In genomic region chr2:15220618-15221017, GRCh38 we compare ENCODE assay signal across 34 cellular contexts.
"Had no signal": no experiment of that assay in that cellular context is flagged by ENCODE, and none has a peak within 500 bp of the region (broad histone marks: within the 10 kb centered on the region; RNA-seq: fewer than 3 reads in every experiment).

No MANE protein-coding gene starts in this region.

- DNase-seq: activated B cell treated with CpG ODN at 0.5 μM for 24 hours; activated CD4-positive, alpha-beta memory T cell treated with anti-CD3 and anti-CD28 coated beads for 36 hours; activated CD4-positive, alpha-beta T cell treated with anti-CD3 and anti-CD28 coated beads for 4 hours; activated CD4-positive, alpha-beta T cell treated with anti-CD3 and anti-CD28 coated beads, Interleukin-2, amount 10 ng/mL, durations not matched to agents 24 days and 14 days; activated CD4-positive, alpha-beta T cell treated with anti-CD3 and anti-CD28 coated beads, Interleukin-2, amount 50 U/mL, for 1 hour; activated CD4-positive, alpha-beta T cell treated with anti-CD3 and anti-CD28 coated beads, Interleukin-2, amount 50 U/mL, for 4 hours; activated CD4-positive, CD25-positive, alpha-beta regulatory T cell treated with anti-CD3 and anti-CD28 coated beads, Interleukin-2, amount 50 U/mL, for 72 hours; activated CD8-positive, alpha-beta memory T cell treated with anti-CD3 and anti-CD28 coated beads, Interleukin-2, amount 50 U/mL, for 48 hours; activated CD8-positive, alpha-beta T cell treated with anti-CD3 and anti-CD28 coated beads for 36 hours; activated effector memory CD4-positive, alpha-beta T cell treated with Interleukin-2 at 50 U/mL for 16 hours; activated gamma-delta T cell; activated naive CD4-positive, alpha-beta T cell treated with anti-CD3 and anti-CD28 coated beads, Interleukin-2, amount 10 ng/mL, durations not matched to agents 7 days and 5 days; activated naive CD4-positive, alpha-beta T cell treated with Interleukin-2 at 50 U/mL for 16 hours; activated naive CD8-positive, alpha-beta T cell treated with anti-CD3 and anti-CD28 coated beads, Interleukin-2, amount 10 ng/mL, durations not matched to agents 7 days and 5 days; activated naive CD8-positive, alpha-beta T cell treated with anti-CD3 and anti-CD28 coated beads, Interleukin-2, amount 50 U/mL, for 24 hours; activated T-cell treated with anti-CD3 and anti-CD28 coated beads, Interleukin-2, amount 50 U/mL, for 24 hours; amygdala; anterior cingulate cortex; caudate nucleus; cerebellar nuclear complex; colonic mucosa; T-helper 1 cell; T-helper 2 cell; T-helper 9 cell had no signal

- FAIRE-seq: bronchial epithelial cell had no signal

- H3K4me1 Mint-ChIP-seq: activated B cell treated with CpG ODN at 0.5 μM for 24 hours; activated CD4-positive, alpha-beta T cell treated with anti-CD3 and anti-CD28 coated beads, Interleukin-2, amount 10 ng/mL, durations not matched to agents 24 days and 14 days; activated naive CD4-positive, alpha-beta T cell treated with anti-CD3 and anti-CD28 coated beads, Interleukin-2, amount 10 ng/mL, durations not matched to agents 7 days and 5 days; activated naive CD4-positive, alpha-beta T cell treated with anti-CD3 and anti-CD28 coated beads, Interleukin-2, amount 50 U/mL, for 24 hours; central memory CD8-positive, alpha-beta T cell had no signal

- H3K27me3 Mint-ChIP-seq: activated B cell treated with CpG ODN at 0.5 μM for 24 hours; activated CD4-positive, alpha-beta memory T cell treated with anti-CD3 and anti-CD28 coated beads for 36 hours; activated CD4-positive, alpha-beta T cell treated with anti-CD3 and anti-CD28 coated beads, Interleukin-2, amount 10 ng/mL, durations not matched to agents 24 days and 14 days; activated CD8-positive, alpha-beta T cell treated with anti-CD3 and anti-CD28 coated beads for 36 hours; activated naive CD4-positive, alpha-beta T cell treated with anti-CD3 and anti-CD28 coated beads, Interleukin-2, amount 10 ng/mL, durations not matched to agents 7 days and 5 days; activated naive CD4-positive, alpha-beta T cell treated with anti-CD3 and anti-CD28 coated beads, Interleukin-2, amount 50 U/mL, for 24 hours; activated naive CD8-positive, alpha-beta T cell; activated naive CD8-positive, alpha-beta T cell treated with anti-CD3 and anti-CD28 coated beads, Interleukin-2, amount 10 ng/mL, durations not matched to agents 7 days and 5 days; activated naive CD8-positive, alpha-beta T cell treated with anti-CD3 and anti-CD28 coated beads, Interleukin-2, amount 50 U/mL, for 24 hours; activated T-cell treated with anti-CD3 and anti-CD28 coated beads, Interleukin-2, amount 50 U/mL, for 24 hours; brain; central memory CD8-positive, alpha-beta T cell had no signal

- H3K4me3 Mint-ChIP-seq: activated B cell treated with CpG ODN at 0.5 μM for 24 hours; activated CD4-positive, alpha-beta memory T cell treated with anti-CD3 and anti-CD28 coated beads for 36 hours; activated CD4-positive, alpha-beta T cell treated with anti-CD3 and anti-CD28 coated beads, Interleukin-2, amount 10 ng/mL, durations not matched to agents 24 days and 14 days; activated CD8-positive, alpha-beta T cell treated with anti-CD3 and anti-CD28 coated beads for 36 hours; activated naive CD4-positive, alpha-beta T cell treated with anti-CD3 and anti-CD28 coated beads, Interleukin-2, amount 10 ng/mL, durations not matched to agents 7 days and 5 days; activated naive CD4-positive, alpha-beta T cell treated with anti-CD3 and anti-CD28 coated beads, Interleukin-2, amount 50 U/mL, for 24 hours; activated naive CD8-positive, alpha-beta T cell; activated naive CD8-positive, alpha-beta T cell treated with anti-CD3 and anti-CD28 coated beads, Interleukin-2, amount 10 ng/mL, durations not matched to agents 7 days and 5 days; activated naive CD8-positive, alpha-beta T cell treated with anti-CD3 and anti-CD28 coated beads, Interleukin-2, amount 50 U/mL, for 24 hours; activated T-cell treated with anti-CD3 and anti-CD28 coated beads, Interleukin-2, amount 50 U/mL, for 24 hours; central memory CD8-positive, alpha-beta T cell; T-helper 1 cell treated with Interleukin-12 subunit alpha and Interleukin-12 subunit beta and Interleukin-4 antibody, amounts not matched to agents 30 μg/mL and 1 μg/mL, for 36 hours; T-helper 2 cell treated with Interferon-gamma antibody and Interleukin-4, amounts not matched to agents 5 μg/mL and 100 μg/mL, for 36 hours had no signal

- ATAC-seq: activated CD8-positive, alpha-beta T cell treated with anti-CD3 and anti-CD28 coated beads for 36 hours; activated naive CD8-positive, alpha-beta T cell treated with anti-CD3 and anti-CD28 coated beads, Interleukin-2, amount 50 U/mL, for 24 hours had no signal

- H3K9me3 Mint-ChIP-seq: activated B cell treated with CpG ODN at 0.5 μM for 24 hours; activated CD4-positive, alpha-beta memory T cell treated with anti-CD3 and anti-CD28 coated beads for 36 hours; activated CD4-positive, alpha-beta T cell treated with anti-CD3 and anti-CD28 coated beads, Interleukin-2, amount 10 ng/mL, durations not matched to agents 24 days and 14 days; activated CD8-positive, alpha-beta T cell treated with anti-CD3 and anti-CD28 coated beads for 36 hours; activated naive CD4-positive, alpha-beta T cell treated with anti-CD3 and anti-CD28 coated beads, Interleukin-2, amount 10 ng/mL, durations not matched to agents 7 days and 5 days; activated naive CD8-positive, alpha-beta T cell treated with anti-CD3 and anti-CD28 coated beads, Interleukin-2, amount 10 ng/mL, durations not matched to agents 7 days and 5 days; activated naive CD8-positive, alpha-beta T cell treated with anti-CD3 and anti-CD28 coated beads, Interleukin-2, amount 50 U/mL, for 24 hours; activated T-cell treated with anti-CD3 and anti-CD28 coated beads, Interleukin-2, amount 50 U/mL, for 24 hours; activated T-helper 2 cell treated with anti-CD3 and anti-CD28 coated beads, Interferon-gamma antibody, Interleukin-2, Interleukin-4, amounts not matched to agents 10 μg/mL and 5 μg/mL and 100 μg/mL, durations not matched to agents 14 hours and 24 hours and 36 hours; central memory CD8-positive, alpha-beta T cell; T-helper 1 cell treated with Interleukin-12 subunit alpha and Interleukin-12 subunit beta and Interleukin-4 antibody, amounts not matched to agents 30 μg/mL and 1 μg/mL, for 36 hours; T-helper 2 cell treated with Interferon-gamma antibody and Interleukin-4, amounts not matched to agents 5 μg/mL and 100 μg/mL, for 36 hours had no signal

- H3K27ac Mint-ChIP-seq: activated B cell treated with CpG ODN at 0.5 μM for 24 hours; activated CD4-positive, alpha-beta memory T cell treated with anti-CD3 and anti-CD28 coated beads for 36 hours; activated CD4-positive, alpha-beta T cell treated with anti-CD3 and anti-CD28 coated beads, Interleukin-2, amount 10 ng/mL, durations not matched to agents 24 days and 14 days; activated CD8-positive, alpha-beta T cell treated with anti-CD3 and anti-CD28 coated beads for 36 hours; activated naive CD4-positive, alpha-beta T cell treated with anti-CD3 and anti-CD28 coated beads, Interleukin-2, amount 10 ng/mL, durations not matched to agents 7 days and 5 days; activated naive CD4-positive, alpha-beta T cell treated with anti-CD3 and anti-CD28 coated beads, Interleukin-2, amount 50 U/mL, for 24 hours; activated naive CD8-positive, alpha-beta T cell; activated naive CD8-positive, alpha-beta T cell treated with anti-CD3 and anti-CD28 coated beads, Interleukin-2, amount 10 ng/mL, durations not matched to agents 7 days and 5 days; activated naive CD8-positive, alpha-beta T cell treated with anti-CD3 and anti-CD28 coated beads, Interleukin-2, amount 50 U/mL, for 24 hours; activated T-cell treated with anti-CD3 and anti-CD28 coated beads, Interleukin-2, amount 50 U/mL, for 24 hours; activated T-helper 2 cell treated with anti-CD3 and anti-CD28 coated beads, Interferon-gamma antibody, Interleukin-2, Interleukin-4, amounts not matched to agents 10 μg/mL and 5 μg/mL and 100 μg/mL, durations not matched to agents 14 hours and 24 hours and 36 hours; T-helper 1 cell treated with Interleukin-12 subunit alpha and Interleukin-12 subunit beta and Interleukin-4 antibody, amounts not matched to agents 30 μg/mL and 1 μg/mL, for 36 hours; T-helper 2 cell treated with Interferon-gamma antibody and Interleukin-4, amounts not matched to agents 5 μg/mL and 100 μg/mL, for 36 hours had no signal

- H3K4me3 ChIP-seq: ascending aorta, cardiac muscle cell, colonic mucosa had no signal
